In genomic region chr19:15418588-15419412, GRCh38 we compare ENCODE assay signal across 1 cellular context.
TF ChIP-seq lines count a peak whose summit lies in the region.

A gene with protein sequence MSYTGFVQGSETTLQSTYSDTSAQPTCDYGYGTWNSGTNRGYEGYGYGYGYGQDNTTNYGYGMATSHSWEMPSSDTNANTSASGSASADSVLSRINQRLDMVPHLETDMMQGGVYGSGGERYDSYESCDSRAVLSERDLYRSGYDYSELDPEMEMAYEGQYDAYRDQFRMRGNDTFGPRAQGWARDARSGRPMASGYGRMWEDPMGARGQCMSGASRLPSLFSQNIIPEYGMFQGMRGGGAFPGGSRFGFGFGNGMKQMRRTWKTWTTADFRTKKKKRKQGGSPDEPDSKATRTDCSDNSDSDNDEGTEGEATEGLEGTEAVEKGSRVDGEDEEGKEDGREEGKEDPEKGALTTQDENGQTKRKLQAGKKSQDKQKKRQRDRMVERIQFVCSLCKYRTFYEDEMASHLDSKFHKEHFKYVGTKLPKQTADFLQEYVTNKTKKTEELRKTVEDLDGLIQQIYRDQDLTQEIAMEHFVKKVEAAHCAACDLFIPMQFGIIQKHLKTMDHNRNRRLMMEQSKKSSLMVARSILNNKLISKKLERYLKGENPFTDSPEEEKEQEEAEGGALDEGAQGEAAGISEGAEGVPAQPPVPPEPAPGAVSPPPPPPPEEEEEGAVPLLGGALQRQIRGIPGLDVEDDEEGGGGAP (minus strand): TSS chr19:15418988. CDS start chr19:15418923, 65 bp downstream.

TF ChIP-seq in GM12878, 131 proteins besides CTCF, POLR2A, EP300 and RAD21 (continued from another document and continues in another):
- TF ChIP-seq, protein P1, sequence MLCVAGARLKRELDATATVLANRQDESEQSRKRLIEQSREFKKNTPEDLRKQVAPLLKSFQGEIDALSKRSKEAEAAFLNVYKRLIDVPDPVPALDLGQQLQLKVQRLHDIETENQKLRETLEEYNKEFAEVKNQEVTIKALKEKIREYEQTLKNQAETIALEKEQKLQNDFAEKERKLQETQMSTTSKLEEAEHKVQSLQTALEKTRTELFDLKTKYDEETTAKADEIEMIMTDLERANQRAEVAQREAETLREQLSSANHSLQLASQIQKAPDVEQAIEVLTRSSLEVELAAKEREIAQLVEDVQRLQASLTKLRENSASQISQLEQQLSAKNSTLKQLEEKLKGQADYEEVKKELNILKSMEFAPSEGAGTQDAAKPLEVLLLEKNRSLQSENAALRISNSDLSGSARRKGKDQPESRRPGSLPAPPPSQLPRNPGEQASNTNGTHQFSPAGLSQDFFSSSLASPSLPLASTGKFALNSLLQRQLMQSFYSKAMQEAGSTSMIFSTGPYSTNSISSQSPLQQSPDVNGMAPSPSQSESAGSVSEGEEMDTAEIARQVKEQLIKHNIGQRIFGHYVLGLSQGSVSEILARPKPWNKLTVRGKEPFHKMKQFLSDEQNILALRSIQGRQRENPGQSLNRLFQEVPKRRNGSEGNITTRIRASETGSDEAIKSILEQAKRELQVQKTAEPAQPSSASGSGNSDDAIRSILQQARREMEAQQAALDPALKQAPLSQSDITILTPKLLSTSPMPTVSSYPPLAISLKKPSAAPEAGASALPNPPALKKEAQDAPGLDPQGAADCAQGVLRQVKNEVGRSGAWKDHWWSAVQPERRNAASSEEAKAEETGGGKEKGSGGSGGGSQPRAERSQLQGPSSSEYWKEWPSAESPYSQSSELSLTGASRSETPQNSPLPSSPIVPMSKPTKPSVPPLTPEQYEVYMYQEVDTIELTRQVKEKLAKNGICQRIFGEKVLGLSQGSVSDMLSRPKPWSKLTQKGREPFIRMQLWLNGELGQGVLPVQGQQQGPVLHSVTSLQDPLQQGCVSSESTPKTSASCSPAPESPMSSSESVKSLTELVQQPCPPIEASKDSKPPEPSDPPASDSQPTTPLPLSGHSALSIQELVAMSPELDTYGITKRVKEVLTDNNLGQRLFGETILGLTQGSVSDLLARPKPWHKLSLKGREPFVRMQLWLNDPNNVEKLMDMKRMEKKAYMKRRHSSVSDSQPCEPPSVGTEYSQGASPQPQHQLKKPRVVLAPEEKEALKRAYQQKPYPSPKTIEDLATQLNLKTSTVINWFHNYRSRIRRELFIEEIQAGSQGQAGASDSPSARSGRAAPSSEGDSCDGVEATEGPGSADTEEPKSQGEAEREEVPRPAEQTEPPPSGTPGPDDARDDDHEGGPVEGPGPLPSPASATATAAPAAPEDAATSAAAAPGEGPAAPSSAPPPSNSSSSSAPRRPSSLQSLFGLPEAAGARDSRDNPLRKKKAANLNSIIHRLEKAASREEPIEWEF (IDR thresholded peaks at IDR 0.05; ENCODE audit: insufficient replicate concordance, low read depth, low read length) = peak; percentile 28
- TF ChIP-seq SIX5 (IDR thresholded peaks at IDR 0.05; ENCODE audit: low read depth, low read length, severe bottlenecking) (peak; percentile 36), ZNF24 (IDR thresholded peaks at IDR 0.05) (no peak), MEF2A (IDR thresholded peaks at IDR 0.05; ENCODE audit: insufficient read depth, low read depth, low read length) (0 out of 2 replicates have a peak, but pooled peaks have one; percentile 39), MTA3 (IDR thresholded peaks at IDR 0.05; ENCODE audit: borderline replicate concordance, low read length) (no peak), PML (IDR thresholded peaks at IDR 0.05; ENCODE audit: low read length) (peak; percentile 64; the same call in 1 of the 2 replicates), GABPA (IDR thresholded peaks at IDR 0.05; ENCODE audit: low read depth) (no peak; the same call in 1 of the 2 replicates), IRF3 (IDR thresholded peaks at IDR 0.05) (peak; percentile 99), TCF7 (IDR thresholded peaks at IDR 0.05; ENCODE audit: borderline replicate concordance) (no peak), YBX1 (IDR thresholded peaks at IDR 0.05) (no peak), USF2 (IDR thresholded peaks at IDR 0.05; ENCODE audit: borderline replicate concordance, low read depth, low read length) (no peak), ZNF687 (IDR thresholded peaks at IDR 0.05) (no peak), KAT2A (conservative IDR thresholded peaks at IDR 0.05; ENCODE audit: control insufficient read depth, low read depth, low read length) (no peak), HDAC2 (IDR thresholded peaks at IDR 0.05) (no peak), NR2F1 (conservative IDR thresholded peaks at IDR 0.05) (peak; percentile 74), ZNF217 (IDR thresholded peaks at IDR 0.05) (no peak), USF1 (IDR thresholded peaks at IDR 0.05; ENCODE audit: borderline replicate concordance, extremely low read length, insufficient read depth, low read depth, low read length) (no peak), NFYA (IDR thresholded peaks at IDR 0.05; ENCODE audit: borderline replicate concordance, low read depth, low read length) (peak; percentile 93), RELB (IDR thresholded peaks at IDR 0.05; ENCODE audit: low read depth) (peak; percentile 52; the same call in 1 of the 2 replicates), TBL1XR1 (IDR thresholded peaks at IDR 0.05; ENCODE audit: low read depth, low read length) (peak; percentile 43; the same call in 1 of the 2 replicates), ESRRA (IDR thresholded peaks at IDR 0.05; ENCODE audit: low read length) (no peak; the same call in 1 of the 2 replicates), TAF1 (IDR thresholded peaks at IDR 0.05; ENCODE audit: borderline replicate concordance, low read depth, low read length) (peak; percentile 73), SIN3A (IDR thresholded peaks at IDR 0.05; ENCODE audit: low read depth, low read length) (peak; percentile 88), ASH2L (IDR thresholded peaks at IDR 0.05; ENCODE audit: borderline replicate concordance, low read depth) (no peak), EED (IDR thresholded peaks at IDR 0.05; ENCODE audit: low read depth) (no peak), E2F4 (IDR thresholded peaks at IDR 0.05; ENCODE audit: low read depth, low read length) (peak; percentile 9; the same call in 1 of the 2 replicates), ETV6 (conservative IDR thresholded peaks at IDR 0.05 in 1 of 2, IDR thresholded peaks at IDR 0.05 in 1 of 2; ENCODE audit: borderline replicate concordance in 1 of 2, low read depth in 1 of 2) (no peak), ZZZ3 (IDR thresholded peaks at IDR 0.05; ENCODE audit: control insufficient read depth, insufficient read length, low read depth) (no peak), GATAD2B (conservative IDR thresholded peaks at IDR 0.05; ENCODE audit: low read depth) (0 out of 2 replicates have a peak, but pooled peaks have one; percentile 51), SMARCA5 (IDR thresholded peaks at IDR 0.05) (peak; percentile 89), IKZF1 (conservative IDR thresholded peaks at IDR 0.05) (peak; percentile 83), TARDBP (IDR thresholded peaks at IDR 0.05; ENCODE audit: borderline replicate concordance) (no peak), RAD51 (IDR thresholded peaks at IDR 0.05) (no peak), TCF3 (IDR thresholded peaks at IDR 0.05; ENCODE audit: borderline replicate concordance, insufficient read depth, low read depth, low read length) (peak; percentile 63; the same call in 1 of the 2 replicates), RBBP5 (conservative IDR thresholded peaks at IDR 0.05) (no peak), LARP7 (IDR thresholded peaks at IDR 0.05) (peak; percentile 95; the same call in 1 of the 2 replicates), MXI1 (IDR thresholded peaks at IDR 0.05; ENCODE audit: low read depth, low read length) (peak; percentile 80; the same call in 1 of the 2 replicates), YY1 (IDR thresholded peaks at IDR 0.05; ENCODE audit: low read depth, low read length) (peak; percentile 97), ZNF384 (IDR thresholded peaks at IDR 0.05; ENCODE audit: borderline replicate concordance, low read depth, low read length) (no peak), NFIC (IDR thresholded peaks at IDR 0.05; ENCODE audit: low read depth, low read length) (no peak)
- TF ChIP-seq, protein P2, sequence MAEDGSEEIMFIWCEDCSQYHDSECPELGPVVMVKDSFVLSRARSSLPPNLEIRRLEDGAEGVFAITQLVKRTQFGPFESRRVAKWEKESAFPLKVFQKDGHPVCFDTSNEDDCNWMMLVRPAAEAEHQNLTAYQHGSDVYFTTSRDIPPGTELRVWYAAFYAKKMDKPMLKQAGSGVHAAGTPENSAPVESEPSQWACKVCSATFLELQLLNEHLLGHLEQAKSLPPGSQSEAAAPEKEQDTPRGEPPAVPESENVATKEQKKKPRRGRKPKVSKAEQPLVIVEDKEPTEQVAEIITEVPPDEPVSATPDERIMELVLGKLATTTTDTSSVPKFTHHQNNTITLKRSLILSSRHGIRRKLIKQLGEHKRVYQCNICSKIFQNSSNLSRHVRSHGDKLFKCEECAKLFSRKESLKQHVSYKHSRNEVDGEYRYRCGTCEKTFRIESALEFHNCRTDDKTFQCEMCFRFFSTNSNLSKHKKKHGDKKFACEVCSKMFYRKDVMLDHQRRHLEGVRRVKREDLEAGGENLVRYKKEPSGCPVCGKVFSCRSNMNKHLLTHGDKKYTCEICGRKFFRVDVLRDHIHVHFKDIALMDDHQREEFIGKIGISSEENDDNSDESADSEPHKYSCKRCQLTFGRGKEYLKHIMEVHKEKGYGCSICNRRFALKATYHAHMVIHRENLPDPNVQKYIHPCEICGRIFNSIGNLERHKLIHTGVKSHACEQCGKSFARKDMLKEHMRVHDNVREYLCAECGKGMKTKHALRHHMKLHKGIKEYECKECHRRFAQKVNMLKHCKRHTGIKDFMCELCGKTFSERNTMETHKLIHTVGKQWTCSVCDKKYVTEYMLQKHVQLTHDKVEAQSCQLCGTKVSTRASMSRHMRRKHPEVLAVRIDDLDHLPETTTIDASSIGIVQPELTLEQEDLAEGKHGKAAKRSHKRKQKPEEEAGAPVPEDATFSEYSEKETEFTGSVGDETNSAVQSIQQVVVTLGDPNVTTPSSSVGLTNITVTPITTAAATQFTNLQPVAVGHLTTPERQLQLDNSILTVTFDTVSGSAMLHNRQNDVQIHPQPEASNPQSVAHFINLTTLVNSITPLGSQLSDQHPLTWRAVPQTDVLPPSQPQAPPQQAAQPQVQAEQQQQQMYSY (CRISPR knock-in tag; IDR thresholded peaks at IDR 0.05) = no peak
